Comparison of ENCODE assay signal across 34 cellular contexts in genomic region chr10:96263173-96263572, GRCh38. TPM values are rescaled to one million over a fixed set of nuclear protein-coding genes. Genes with fewer than 3 reads are reported as not detected.
DNase-seq lines count a peak whose midpoint lies in the region; ATAC-seq and TF ChIP-seq lines count a peak whose summit lies in the region.
"Had no signal": no experiment of that assay in that cellular context is flagged by ENCODE, and none has a peak within 500 bp of the region (broad histone marks: within the 10 kb centered on the region; RNA-seq: fewer than 3 reads in every experiment).

No MANE protein-coding gene starts in this region.

- H3K4me1 Mint-ChIP-seq in IgD-negative memory B cell: peaks cover 67 to 85% (median 77%) of the 10 kb centered on the region in 3 donors
- H3K4me1 Mint-ChIP-seq: activated naive CD4-positive, alpha-beta T cell treated with anti-CD3 and anti-CD28 coated beads, Interleukin-2, amount 50 U/mL, for 24 hours had no signal

- H3K27ac Mint-ChIP-seq in IgD-negative memory B cell: peak overlapping the region in 2 of 3 donors; percentile 7 to 77
- H3K27ac Mint-ChIP-seq: activated CD4-positive, alpha-beta memory T cell treated with anti-CD3 and anti-CD28 coated beads for 36 hours; HFFc6; progenitor cell of endocrine pancreas; T-helper 1 cell treated with Interleukin-12 subunit alpha and Interleukin-12 subunit beta and Interleukin-4 antibody, amounts not matched to agents 30 μg/mL and 1 μg/mL, for 36 hours had no signal

- H3K36me3 ChIP-seq in BLaER1 treated with 17β-estradiol and CSF1 and Interleukin-3, amounts not matched to agents 10 nM and 100 nM: peaks cover 0 to 82% (median 8%) of the 10 kb centered on the region in 11 experiments; a peak in 11 of 22 replicates
- H3K36me3 ChIP-seq in gastrocnemius medialis: no peaks in the 10 kb centered on the region
- H3K36me3 ChIP-seq: breast epithelium, colonic mucosa, right lobe of liver, thyroid gland had no signal

- peaks cover 0 to 84% (median 0%) of the 10 kb centered on the region in 11 experiments; a peak in 2 of 22 replicates for H4K20me1 ChIP-seq in BLaER1 treated with 17β-estradiol and CSF1 and Interleukin-3, amounts not matched to agents 10 nM and 100 nM

- H3K4me3 Mint-ChIP-seq in IgD-negative memory B cell: peak overlapping the region; percentile 23 to 92 (median 86)
- H3K4me3 Mint-ChIP-seq: activated CD4-positive, alpha-beta memory T cell treated with anti-CD3 and anti-CD28 coated beads for 36 hours; activated naive CD4-positive, alpha-beta T cell treated with anti-CD3 and anti-CD28 coated beads, Interleukin-2, amount 50 U/mL, for 24 hours; HFFc6; T-helper 1 cell treated with Interleukin-12 subunit alpha and Interleukin-12 subunit beta and Interleukin-4 antibody, amounts not matched to agents 30 μg/mL and 1 μg/mL, for 36 hours had no signal

- H3K36me3 Mint-ChIP-seq in IgD-negative memory B cell: peaks cover 13% of the 10 kb centered on the region
- H3K36me3 Mint-ChIP-seq: activated CD4-positive, alpha-beta memory T cell treated with anti-CD3 and anti-CD28 coated beads for 36 hours; activated naive CD4-positive, alpha-beta T cell treated with anti-CD3 and anti-CD28 coated beads, Interleukin-2, amount 50 U/mL, for 24 hours had no signal

- peak overlapping the region; percentile 13 to 92 (median 47); a peak in 20 of 22 replicates for H3K4me2 ChIP-seq in BLaER1 treated with 17β-estradiol and CSF1 and Interleukin-3, amounts not matched to agents 10 nM and 100 nM

- no peak for TF ChIP-seq CTCF in gastrocnemius medialis (IDR thresholded peaks at IDR 0.05 in 4 of 5, conservative IDR thresholded peaks at IDR 0.05 in 1 of 5)
- TF ChIP-seq CTCF in GM13977 (IDR thresholded peaks at IDR 0.05; ENCODE audit: extremely low read depth, insufficient read depth, missing control alignments): no peak

- intact Hi-C loops in gastrocnemius medialis (cut with DNase I; ENCODE audit: low total_unique reads): no loop called here

- peaks cover 58 to 90% (median 78%) of the 10 kb centered on the region in 10 experiments for H3K4me1 ChIP-seq in BLaER1 treated with 17β-estradiol and CSF1 and Interleukin-3, amounts not matched to agents 10 nM and 100 nM
- no peaks in the 10 kb centered on the region for H3K4me1 ChIP-seq in gastrocnemius medialis
- H3K4me1 ChIP-seq: breast epithelium had no signal

- DNase-seq in cerebellar cortex (ENCODE audit: low spot score) (peak; percentile 62), gastrocnemius medialis (no peak), GM13977 (ENCODE audit: low spot score) (no peak)
- DNase-seq: ACHN; activated CD4-positive, alpha-beta memory T cell treated with anti-CD3 and anti-CD28 coated beads for 36 hours; activated CD4-positive, CD25-positive, alpha-beta regulatory T cell treated with anti-CD3 and anti-CD28 coated beads, Interleukin-2, amount 50 U/mL, for 72 hours; activated CD8-positive, alpha-beta memory T cell treated with anti-CD3 and anti-CD28 coated beads, Interleukin-2, amount 50 U/mL, for 48 hours; colonic mucosa; HFFc6; kidney glomerular epithelial cell; mucosa of descending colon; NCI-H187 treated with DMSO at 0.1 percent for 48 hours; NCI-H2227 treated with DMSO at 0.1 percent for 48 hours; OCI-M1; right lobe of liver; stimulated activated CD4-positive, alpha-beta T cell treated with anti-CD3 and anti-CD28 coated beads, Interleukin-4, amount 100 ng/mL, for 4 hours; stimulated activated naive CD8-positive, alpha-beta T cell treated with anti-CD3 and anti-CD28 coated beads, Interleukin-15, Interleukin-2, amounts not matched to agents 100 U/mL and 50 U/mL, for 24 hours had no signal

- H3K9me3 Mint-ChIP-seq in IgD-negative memory B cell: no peaks in the 10 kb centered on the region
- H3K9me3 Mint-ChIP-seq: activated CD4-positive, alpha-beta memory T cell treated with anti-CD3 and anti-CD28 coated beads for 36 hours; activated naive CD4-positive, alpha-beta T cell treated with anti-CD3 and anti-CD28 coated beads, Interleukin-2, amount 50 U/mL, for 24 hours; HFFc6; T-helper 1 cell treated with Interleukin-12 subunit alpha and Interleukin-12 subunit beta and Interleukin-4 antibody, amounts not matched to agents 30 μg/mL and 1 μg/mL, for 36 hours had no signal

- in situ Hi-C loops in gastrocnemius medialis (cut with MboI; ENCODE audit: low sequenced_read_pairs in 4 of 4): no loop called here
- in situ Hi-C loops in GM13977 (cut with MboI; ENCODE audit: low pct_unique_long_range_greater_than_20kb, low sequenced_read_pairs, unreplicated experiment): no loop called here

- no peak overlapping the region for H3K9ac ChIP-seq in BLaER1 treated with 17β-estradiol and CSF1 and Interleukin-3, amounts not matched to agents 10 nM and 100 nM

- no peak overlapping the region for H3K4me3 ChIP-seq in BLaER1 treated with 17β-estradiol and CSF1 and Interleukin-3, amounts not matched to agents 10 nM and 100 nM
- no peak overlapping the region for H3K4me3 ChIP-seq in gastrocnemius medialis
- H3K4me3 ChIP-seq: breast epithelium, colonic mucosa, lung, mucosa of descending colon, right lobe of liver, SK-N-MC, thyroid gland had no signal

- peak overlapping the region in 6 of 11 experiments; percentile 5 to 38 (median 18); a peak in 6 of 22 replicates for H3K27ac ChIP-seq in BLaER1 treated with 17β-estradiol and CSF1 and Interleukin-3, amounts not matched to agents 10 nM and 100 nM
- no peak overlapping the region for H3K27ac ChIP-seq in gastrocnemius medialis
- H3K27ac ChIP-seq: breast epithelium, foreskin keratinocyte, right lobe of liver, SK-N-MC, thyroid gland had no signal

- no peak for TF ChIP-seq POLR2A in gastrocnemius medialis (IDR thresholded peaks at IDR 0.05)

- ATAC-seq in gastrocnemius medialis: peak; percentile 39 to 53
- no peak for ATAC-seq in HG03354 (IDR thresholded peaks at IDR 0.05; ENCODE audit: poor library complexity, severe bottlenecking, unreplicated experiment)
- ATAC-seq in GM21423 (IDR thresholded peaks at IDR 0.05; ENCODE audit: unreplicated experiment): no peak
- no peak for ATAC-seq in HG03175 (IDR thresholded peaks at IDR 0.05; ENCODE audit: unreplicated experiment)
- ATAC-seq: esophagus mucosa; foreskin keratinocyte; HepG2; mucosa of descending colon; right lobe of liver; stimulated activated naive CD8-positive, alpha-beta T cell treated with anti-CD3 and anti-CD28 coated beads, Interleukin-15, Interleukin-2, amounts not matched to agents 100 U/mL and 50 U/mL, for 24 hours had no signal

- no peaks in the 10 kb centered on the region for H3K27me3 ChIP-seq in BLaER1 treated with 17β-estradiol and CSF1 and Interleukin-3, amounts not matched to agents 10 nM and 100 nM
- H3K27me3 ChIP-seq in gastrocnemius medialis: no peaks in the 10 kb centered on the region
- H3K27me3 ChIP-seq: breast epithelium, colonic mucosa, foreskin keratinocyte, right lobe of liver, thyroid gland had no signal

- H3K27me3 Mint-ChIP-seq in IgD-negative memory B cell: no peaks in the 10 kb centered on the region
- H3K27me3 Mint-ChIP-seq: activated naive CD4-positive, alpha-beta T cell treated with anti-CD3 and anti-CD28 coated beads, Interleukin-2, amount 50 U/mL, for 24 hours; progenitor cell of endocrine pancreas had no signal

- peaks cover 0 to 8% (median 0%) of the 10 kb centered on the region in 11 experiments; a peak in 5 of 22 replicates for H3K9me3 ChIP-seq in BLaER1 treated with 17β-estradiol and CSF1 and Interleukin-3, amounts not matched to agents 10 nM and 100 nM (replicated peaks in 1 of 11)
- H3K9me3 ChIP-seq in gastrocnemius medialis: no peaks in the 10 kb centered on the region
- H3K9me3 ChIP-seq: breast epithelium, colonic mucosa, mucosa of descending colon, right lobe of liver, thyroid gland had no signal

RNA-seq across cellular contexts. Expression of gene BLNK, which starts 8.2 kb away (rescaled TPM):
- polyA plus RNA-seq in IgD-negative memory B cell: 217 TPM
- total RNA-seq in gastrocnemius medialis: under 1 TPM in 2 of 4 donors, not detected in 2; 0.24 to 0.29 TPM
- total RNA-seq: activated CD4-positive, alpha-beta memory T cell treated with anti-CD3 and anti-CD28 coated beads for 36 hours; Daoy; foreskin keratinocyte; HepG2; HFFc6 had no signal
- polyA plus RNA-seq: BJ, HepG2 had no signal

RNA-seq across cellular contexts. Expression of gene DNTT, which starts 41.1 kb away (rescaled TPM):
- polyA plus RNA-seq in IgD-negative memory B cell: 0.10 TPM
- total RNA-seq in gastrocnemius medialis: not detected
- total RNA-seq: activated CD4-positive, alpha-beta memory T cell treated with anti-CD3 and anti-CD28 coated beads for 36 hours; breast epithelium; colonic mucosa; Daoy; esophagus mucosa; foreskin keratinocyte; HepG2; HFFc6; lung; mucosa of descending colon; progenitor cell of endocrine pancreas; right lobe of liver had no signal
- polyA plus RNA-seq: BJ, foreskin keratinocyte, HepG2, lung had no signal

Comparison
In these comparisons a context has a peak if more than half of its experiments do, and no peak if none do; other contexts are left out.
1. H3K27ac ChIP-seq: peak in BLaER1 treated with 17β-estradiol and CSF1 and Interleukin-3, amounts not matched to agents 10 nM and 100 nM (6 of 11); none in gastrocnemius medialis (0 of 4).
2. ATAC-seq: peak in gastrocnemius medialis (2 of 2); none in HG03354 (single experiment), GM21423 (single experiment) and HG03175 (single experiment).